10 cellular contexts compared by ENCODE assay signal in the genomic region with DNA sequence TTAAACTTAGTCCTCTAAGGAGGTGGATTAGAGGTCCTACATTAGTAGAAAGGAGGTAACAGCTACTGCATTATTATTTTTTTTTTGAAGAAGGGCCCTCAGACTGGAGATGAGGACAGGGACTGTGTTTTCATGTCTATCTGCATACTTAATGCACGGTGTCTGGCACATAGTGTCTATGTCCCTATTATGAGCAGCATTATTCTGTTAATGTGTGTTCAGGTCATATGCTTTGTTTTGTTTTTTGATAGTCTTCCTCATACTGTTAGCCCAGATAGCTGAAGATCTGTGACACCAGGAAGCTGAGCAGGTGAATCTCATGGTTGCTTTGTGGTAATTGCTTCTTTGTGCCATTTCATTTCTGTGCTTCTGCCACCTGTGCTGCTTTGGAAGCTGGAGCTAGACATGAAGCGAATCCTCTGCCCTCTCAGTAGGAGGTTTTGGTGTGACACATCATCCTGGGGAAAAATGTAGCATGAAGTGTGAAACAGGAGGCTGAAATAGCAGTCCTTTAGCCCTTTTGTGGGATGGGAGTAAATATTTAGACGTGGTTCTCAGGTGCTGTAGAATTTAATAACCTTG. TPM values are rescaled to one million over a fixed set of nuclear protein-coding genes. Genes with fewer than 3 reads are reported as not detected.
DNase-seq lines count a peak whose midpoint lies in the region; ATAC-seq lines count a peak whose summit lies in the region.
"Had no signal": no experiment of that assay in that cellular context is flagged by ENCODE, and none has a peak within 500 bp of the region (broad histone marks: within the 10 kb centered on the region; RNA-seq: fewer than 3 reads in every experiment).

No MANE protein-coding gene starts in this region.

- no peaks in the 10 kb centered on the region for H3K27me3 ChIP-seq in CD4-positive, CD25-positive, alpha-beta regulatory T cell (ENCODE audit: control insufficient read depth, insufficient read depth, low read length)

- H3K36me3 Mint-ChIP-seq in CD4-positive, CD25-positive, alpha-beta regulatory T cell = peaks cover 28% of the 10 kb centered on the region
- H3K36me3 Mint-ChIP-seq in natural killer cell treated with Interleukin-12 subunit alpha and Interleukin-12 subunit beta and Interleukin-15 and Interleukin-18, amount 100 ng/mL, for 72 hours = peaks cover 29% of the 10 kb centered on the region

- H3K36me3 ChIP-seq in CD4-positive, CD25-positive, alpha-beta regulatory T cell (ENCODE audit: control insufficient read depth, insufficient read depth, low read length) = peaks cover 7% of the 10 kb centered on the region
- H3K36me3 ChIP-seq: prostate gland had no signal

- peak overlapping the region; percentile 97 to 98 (median 98) for H3K4me3 Mint-ChIP-seq in CD4-positive, CD25-positive, alpha-beta regulatory T cell
- peak overlapping the region; percentile 83 for H3K4me3 Mint-ChIP-seq in natural killer cell treated with Interleukin-12 subunit alpha and Interleukin-12 subunit beta and Interleukin-15 and Interleukin-18, amount 100 ng/mL, for 72 hours

- H3K4me3 ChIP-seq in CD4-positive, CD25-positive, alpha-beta regulatory T cell (ENCODE audit: low read depth, low read length) = peak overlapping the region; percentile 98
- H3K4me3 ChIP-seq: prostate gland had no signal

- H3K27ac Mint-ChIP-seq in CD4-positive, CD25-positive, alpha-beta regulatory T cell = peak overlapping the region; percentile 98 to 100 (median 99)
- H3K27ac Mint-ChIP-seq in natural killer cell treated with Interleukin-12 subunit alpha and Interleukin-12 subunit beta and Interleukin-15 and Interleukin-18, amount 100 ng/mL, for 72 hours = peak overlapping the region; percentile 93 to 96

- DNase-seq in CD4-positive, CD25-positive, alpha-beta regulatory T cell = peak; percentile 25 to 58 (median 54)
- DNase-seq in NCI-H146 treated with DMSO at 0.1 percent for 48 hours (lab: John Stamatoyannopoulos, UW; ENCODE audit: unreplicated experiment) (peak; percentile 74), caudate nucleus (lab: John Stamatoyannopoulos, UW) (no peak), GM03348 (ENCODE audit: low spot score) (no peak), NCI-H446 treated with DMSO at 0.1 percent for 48 hours (lab: John Stamatoyannopoulos, UW) (no peak), AG08395 (ENCODE audit: low spot score) (no peak), NCI-H1930 (lab: John Stamatoyannopoulos, UW) (no peak)
- DNase-seq in natural killer cell treated with Interleukin-12 subunit alpha and Interleukin-12 subunit beta and Interleukin-15 and Interleukin-18, amount 100 ng/mL, for 72 hours (ENCODE audit: low spot score) = no peak
- DNase-seq: NCI-H1105 had no signal

- no peaks in the 10 kb centered on the region for H3K9me3 ChIP-seq in CD4-positive, CD25-positive, alpha-beta regulatory T cell (ENCODE audit: control insufficient read depth in 2 of 2, low read length in 2 of 2)
- H3K9me3 ChIP-seq: prostate gland had no signal

- no peaks in the 10 kb centered on the region for H3K9me3 Mint-ChIP-seq in CD4-positive, CD25-positive, alpha-beta regulatory T cell
- no peaks in the 10 kb centered on the region for H3K9me3 Mint-ChIP-seq in natural killer cell treated with Interleukin-12 subunit alpha and Interleukin-12 subunit beta and Interleukin-15 and Interleukin-18, amount 100 ng/mL, for 72 hours

- H3K4me1 Mint-ChIP-seq in CD4-positive, CD25-positive, alpha-beta regulatory T cell = peaks cover 16 to 91% (median 75%) of the 10 kb centered on the region in 4 donors
- peaks cover 70 to 72% of the 10 kb centered on the region in 2 donors for H3K4me1 Mint-ChIP-seq in natural killer cell treated with Interleukin-12 subunit alpha and Interleukin-12 subunit beta and Interleukin-15 and Interleukin-18, amount 100 ng/mL, for 72 hours (ENCODE audit: low read depth in 2 of 2)

- peaks cover 91% of the 10 kb centered on the region for H3K4me1 ChIP-seq in CD4-positive, CD25-positive, alpha-beta regulatory T cell (ENCODE audit: control insufficient read depth, insufficient read depth, low read length, poor library complexity, severe bottlenecking)

- H3K27me3 Mint-ChIP-seq in CD4-positive, CD25-positive, alpha-beta regulatory T cell = peaks cover 7% of the 10 kb centered on the region
- H3K27me3 Mint-ChIP-seq in natural killer cell treated with Interleukin-12 subunit alpha and Interleukin-12 subunit beta and Interleukin-15 and Interleukin-18, amount 100 ng/mL, for 72 hours = no peaks in the 10 kb centered on the region

- peak; percentile 7 to 14 for ATAC-seq in CD4-positive, CD25-positive, alpha-beta regulatory T cell (ENCODE audit: low read depth in 2 of 2)
- no peak for ATAC-seq in natural killer cell treated with Interleukin-12 subunit alpha and Interleukin-12 subunit beta and Interleukin-15 and Interleukin-18, amount 100 ng/mL, for 72 hours

- peak overlapping the region; percentile 99 for H3K27ac ChIP-seq in CD4-positive, CD25-positive, alpha-beta regulatory T cell (ENCODE audit: insufficient read depth, low read length, poor library complexity, severe bottlenecking)
- peak overlapping the region; percentile 88 for H3K27ac ChIP-seq in caudate nucleus (ENCODE audit: low read depth, low read length)

RNA-seq across cellular contexts. Expression of gene SMAP2, which starts 15.8 kb away (rescaled TPM):
- 341 TPM for total RNA-seq in CD4-positive, CD25-positive, alpha-beta regulatory T cell
- polyA plus RNA-seq in CD4-positive, CD25-positive, alpha-beta regulatory T cell = 100 to 1,000 TPM; 297 to 472 (median 407) TPM
- total RNA-seq in natural killer cell treated with Interleukin-12 subunit alpha and Interleukin-12 subunit beta and Interleukin-15 and Interleukin-18, amount 100 ng/mL, for 72 hours = 100 to 1,000 TPM; 132 to 158 TPM

Comparison
In these comparisons a context has a peak if more than half of its experiments do, and no peak if none do; other contexts are left out.
1. ATAC-seq: peak in CD4-positive, CD25-positive, alpha-beta regulatory T cell (2 of 2); none in natural killer cell treated with Interleukin-12 subunit alpha and Interleukin-12 subunit beta and Interleukin-15 and Interleukin-18, amount 100 ng/mL, for 72 hours (0 of 2).
2. DNase-seq: peak in CD4-positive, CD25-positive, alpha-beta regulatory T cell (3 of 3) and NCI-H146 treated with DMSO at 0.1 percent for 48 hours (single experiment); none in caudate nucleus (0 of 61), natural killer cell treated with Interleukin-12 subunit alpha and Interleukin-12 subunit beta and Interleukin-15 and Interleukin-18, amount 100 ng/mL, for 72 hours (single experiment), GM03348 (single experiment), NCI-H446 treated with DMSO at 0.1 percent for 48 hours (single experiment), AG08395 (single experiment) and NCI-H1930 (0 of 2).